ENCODE assay signal across 24 cellular contexts in genomic region chr14:51173863-51174262, GRCh38.
"Had no signal": no experiment of that assay in that cellular context is flagged by ENCODE, and none has a peak within 500 bp of the region (broad histone marks: within the 10 kb centered on the region; RNA-seq: fewer than 3 reads in every experiment).

No MANE protein-coding gene starts in this region.

- H3K27ac ChIP-seq: colonic mucosa, coronary artery, dorsolateral prefrontal cortex, epithelial cell of prostate, esophagus muscularis mucosa, esophagus squamous epithelium, foreskin keratinocyte, gastrocnemius medialis, gastroesophageal sphincter, heart left ventricle, heart right ventricle had no signal

- ATAC-seq: effector memory CD8-positive, alpha-beta T cell; esophagus mucosa; foreskin keratinocyte; gastrocnemius medialis; gastroesophageal sphincter; heart left ventricle; heart right ventricle had no signal

- H3K27me3 ChIP-seq: colonic mucosa, dorsolateral prefrontal cortex, gastrocnemius medialis had no signal

- H3K36me3 ChIP-seq: colonic mucosa, esophagus muscularis mucosa, esophagus squamous epithelium, gastrocnemius medialis, gastroesophageal sphincter, heart left ventricle, heart right ventricle had no signal

- DNase-seq: colonic mucosa; cortex of kidney; dermis blood vessel endothelial cell; dorsolateral prefrontal cortex; effector CD4-positive, alpha-beta T cell; effector CD8-positive, alpha-beta T cell; effector memory CD4-positive, alpha-beta T cell; effector memory CD8-positive, alpha-beta T cell; endodermal cell; erythroblast; esophagus squamous epithelium; foreskin fibroblast; foreskin keratinocyte; foreskin melanocyte; gastrocnemius medialis; glutamatergic neuron; head of caudate nucleus; heart left ventricle; heart right ventricle had no signal

- H3K4me1 ChIP-seq: colonic mucosa, esophagus muscularis mucosa, foreskin keratinocyte, heart right ventricle had no signal

- H3K4me3 ChIP-seq: colonic mucosa, coronary artery, dorsolateral prefrontal cortex, esophagus muscularis mucosa, esophagus squamous epithelium, gastrocnemius medialis, gastroesophageal sphincter, heart left ventricle, heart right ventricle had no signal

- H3K9me3 ChIP-seq: colonic mucosa, esophagus muscularis mucosa, esophagus squamous epithelium, gastrocnemius medialis, gastroesophageal sphincter, heart left ventricle had no signal
